1 cellular context compared by ENCODE assay signal in genomic region chr12:85874064-85874463, GRCh38.
TF ChIP-seq lines count a peak whose summit lies in the region.

A gene with protein sequence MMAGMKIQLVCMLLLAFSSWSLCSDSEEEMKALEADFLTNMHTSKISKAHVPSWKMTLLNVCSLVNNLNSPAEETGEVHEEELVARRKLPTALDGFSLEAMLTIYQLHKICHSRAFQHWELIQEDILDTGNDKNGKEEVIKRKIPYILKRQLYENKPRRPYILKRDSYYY (plus strand): TSS chr12:85874295. CDS start chr12:85874404, 109 bp downstream.

TF ChIP-seq in HEK293, 187 proteins besides CTCF, POLR2A, EP300 and RAD21 (continued from another document):
- TF ChIP-seq MZF1 (tag by site-specific recombination; IDR thresholded peaks at IDR 0.05; ENCODE audit: borderline replicate concordance) (peak; percentile 86), ZBTB48 (tag by site-specific recombination; IDR thresholded peaks at IDR 0.05) (peak; percentile 77), ZNF335 (tag by site-specific recombination; conservative IDR thresholded peaks at IDR 0.05) (0 out of 2 replicates have a peak, but pooled peaks have one; percentile 24), ZNF600 (tag by site-specific recombination; IDR thresholded peaks at IDR 0.05) (peak; percentile 77), SP3 (tag by site-specific recombination; IDR thresholded peaks at IDR 0.05) (peak; percentile 70), TRIM28 (IDR thresholded peaks at IDR 0.05; ENCODE audit: borderline replicate concordance, low read length) (peak; percentile 59; the same call in 1 of the 2 replicates), HIC1 (tag by site-specific recombination; IDR thresholded peaks at IDR 0.05) (no peak), PATZ1 (tag by site-specific recombination; IDR thresholded peaks at IDR 0.05) (peak; percentile 71), ZNF843 (tag by site-specific recombination; IDR thresholded peaks at IDR 0.05) (0 out of 2 replicates have a peak, but pooled peaks have one; percentile 37), ZFP37 (tag by site-specific recombination; IDR thresholded peaks at IDR 0.05) (no peak), ZBTB1 (tag by site-specific recombination; IDR thresholded peaks at IDR 0.05) (no peak)
- TF ChIP-seq, protein P1, sequence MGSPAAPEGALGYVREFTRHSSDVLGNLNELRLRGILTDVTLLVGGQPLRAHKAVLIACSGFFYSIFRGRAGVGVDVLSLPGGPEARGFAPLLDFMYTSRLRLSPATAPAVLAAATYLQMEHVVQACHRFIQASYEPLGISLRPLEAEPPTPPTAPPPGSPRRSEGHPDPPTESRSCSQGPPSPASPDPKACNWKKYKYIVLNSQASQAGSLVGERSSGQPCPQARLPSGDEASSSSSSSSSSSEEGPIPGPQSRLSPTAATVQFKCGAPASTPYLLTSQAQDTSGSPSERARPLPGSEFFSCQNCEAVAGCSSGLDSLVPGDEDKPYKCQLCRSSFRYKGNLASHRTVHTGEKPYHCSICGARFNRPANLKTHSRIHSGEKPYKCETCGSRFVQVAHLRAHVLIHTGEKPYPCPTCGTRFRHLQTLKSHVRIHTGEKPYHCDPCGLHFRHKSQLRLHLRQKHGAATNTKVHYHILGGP (tag by site-specific recombination; IDR thresholded peaks at IDR 0.05) = no peak
